Comparison of ENCODE assay signal across 2 cellular contexts in genomic region chr7:29946428-29947186, GRCh38.
TF ChIP-seq lines count a peak whose summit lies in the region.

No MANE protein-coding gene starts in this region.

TF ChIP-seq in GM12878, 131 proteins besides CTCF, POLR2A, EP300 and RAD21:
- TF ChIP-seq ZBED1 (IDR thresholded peaks at IDR 0.05; ENCODE audit: borderline replicate concordance) = no peak
- TF ChIP-seq KAT2A (conservative IDR thresholded peaks at IDR 0.05; ENCODE audit: control insufficient read depth, low read depth, low read length) = no peak
TF ChIP-seq in GM12878: peak in this region for 0.

TF ChIP-seq in HepG2, 621 proteins besides CTCF, POLR2A, EP300 and RAD21:
- TF ChIP-seq SMC3 (IDR thresholded peaks at IDR 0.05; ENCODE audit: low read length) (0 out of 2 replicates have a peak, but pooled peaks have one; percentile 5), NCOA5 (CRISPR knock-in tag; IDR thresholded peaks at IDR 0.05) (no peak), ZNF276 (CRISPR knock-in tag; IDR thresholded peaks at IDR 0.05; ENCODE audit: low read depth) (no peak), RFXANK (CRISPR knock-in tag; IDR thresholded peaks at IDR 0.05) (no peak), STAG1 (CRISPR knock-in tag; IDR thresholded peaks at IDR 0.05) (peak; percentile 54), SP1 (IDR thresholded peaks at IDR 0.05) (no peak), SP1 (CRISPR knock-in tag; IDR thresholded peaks at IDR 0.05) (no peak), MNT (IDR thresholded peaks at IDR 0.05) (peak; percentile 20; the same call in 1 of the 2 replicates), MLLT10 (CRISPR knock-in tag; IDR thresholded peaks at IDR 0.05) (no peak), ZXDC (CRISPR knock-in tag; IDR thresholded peaks at IDR 0.05) (no peak), ZNF333 (CRISPR knock-in tag; IDR thresholded peaks at IDR 0.05; ENCODE audit: borderline replicate concordance) (no peak), JARID2 (CRISPR knock-in tag; IDR thresholded peaks at IDR 0.05; ENCODE audit: insufficient replicate concordance) (no peak), ARID4A (CRISPR knock-in tag; IDR thresholded peaks at IDR 0.05; ENCODE audit: borderline replicate concordance) (no peak), ZNF614 (CRISPR knock-in tag; IDR thresholded peaks at IDR 0.05; ENCODE audit: borderline replicate concordance) (no peak)
